In the genomic region with DNA sequence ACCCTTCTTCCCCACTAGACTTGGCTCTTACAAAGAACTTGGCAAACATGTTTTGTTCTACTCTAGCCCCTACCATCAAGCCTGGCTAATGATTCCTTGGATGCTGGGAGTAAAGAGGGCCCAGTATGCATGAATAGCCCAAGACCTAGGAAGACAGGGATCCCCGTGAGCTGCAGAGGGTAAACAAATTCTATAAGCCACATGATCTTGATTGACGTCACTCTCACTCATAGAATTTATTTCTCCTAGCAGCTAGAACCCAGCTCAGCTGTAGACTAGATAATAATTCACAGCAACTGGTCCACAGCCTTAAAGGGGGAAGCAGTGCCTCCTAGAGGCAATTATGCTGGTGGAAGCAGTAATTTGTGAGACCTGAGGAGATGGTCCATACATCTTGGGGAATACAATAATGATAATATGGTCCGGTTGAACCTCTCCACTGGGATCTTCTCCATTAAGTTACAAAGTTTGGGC, we compare ENCODE assay signal across 8 cellular contexts. TPM values are rescaled to one million over a fixed set of nuclear protein-coding genes. Genes with fewer than 3 reads are reported as not detected.
DNase-seq lines count a peak whose midpoint lies in the region; ATAC-seq lines count a peak whose summit lies in the region.

No MANE protein-coding gene starts in this region.

- no peaks in the 10 kb centered on the region for H3K27me3 Mint-ChIP-seq in activated naive CD4-positive, alpha-beta T cell treated with anti-CD3 and anti-CD28 coated beads, Interleukin-2, amount 10 ng/mL, durations not matched to agents 7 days and 5 days
- H3K27me3 Mint-ChIP-seq in naive B cell = no peaks in the 10 kb centered on the region

- no peak overlapping the region for H3K4me3 Mint-ChIP-seq in activated naive CD4-positive, alpha-beta T cell treated with anti-CD3 and anti-CD28 coated beads, Interleukin-2, amount 10 ng/mL, durations not matched to agents 7 days and 5 days
- no peak overlapping the region for H3K4me3 Mint-ChIP-seq in naive B cell

- ATAC-seq in GM18498 (IDR thresholded peaks at IDR 0.05; ENCODE audit: unreplicated experiment) = peak; percentile 69
- peak; percentile 67 for ATAC-seq in HG03469 (IDR thresholded peaks at IDR 0.05; ENCODE audit: unreplicated experiment)
- peak; percentile 73 to 79 for ATAC-seq in naive B cell (ENCODE audit: low read depth in 2 of 2)
- no peak for ATAC-seq in GM19397 (IDR thresholded peaks at IDR 0.05; ENCODE audit: unreplicated experiment)

- DNase-seq in activated naive CD4-positive, alpha-beta T cell treated with anti-CD3 and anti-CD28 coated beads, Interleukin-2, amount 10 ng/mL, durations not matched to agents 7 days and 5 days = peak; percentile 64
- peak; percentile 23 for DNase-seq in naive B cell
- DNase-seq in anterior cingulate cortex (lab: John Stamatoyannopoulos, UW) = no peak
- DNase-seq in NCI-H1417 (lab: John Stamatoyannopoulos, UW) = no peak
- no peak for DNase-seq in NCI-H1092 treated with DMSO at 0.1 percent for 48 hours (lab: John Stamatoyannopoulos, UW)

- CTCF ChIA-PET in activated naive CD4-positive, alpha-beta T cell treated with anti-CD3 and anti-CD28 coated beads, Interleukin-2, amount 10 ng/mL, durations not matched to agents 7 days and 5 days (lab: Charles Lee) = interaction anchor here (0.6 to 3.2 kb wide), 8 partner anchors 12 to 208 kb away, joined by 3 to 20 read pairs (median 4); a partner anchor contains a TSS

- no peaks in the 10 kb centered on the region for H3K36me3 Mint-ChIP-seq in activated naive CD4-positive, alpha-beta T cell treated with anti-CD3 and anti-CD28 coated beads, Interleukin-2, amount 10 ng/mL, durations not matched to agents 7 days and 5 days
- H3K36me3 Mint-ChIP-seq in naive B cell = no peaks in the 10 kb centered on the region

- no peaks in the 10 kb centered on the region for H3K9me3 Mint-ChIP-seq in activated naive CD4-positive, alpha-beta T cell treated with anti-CD3 and anti-CD28 coated beads, Interleukin-2, amount 10 ng/mL, durations not matched to agents 7 days and 5 days
- H3K9me3 Mint-ChIP-seq in naive B cell = no peaks in the 10 kb centered on the region

- H3K27ac Mint-ChIP-seq in activated naive CD4-positive, alpha-beta T cell treated with anti-CD3 and anti-CD28 coated beads, Interleukin-2, amount 10 ng/mL, durations not matched to agents 7 days and 5 days = peak overlapping the region; percentile 70
- H3K27ac Mint-ChIP-seq in naive B cell = peak overlapping the region in 4 of 6 donors; percentile 27 to 87 (median 62)

- peaks cover 13% of the 10 kb centered on the region for H3K4me1 Mint-ChIP-seq in activated naive CD4-positive, alpha-beta T cell treated with anti-CD3 and anti-CD28 coated beads, Interleukin-2, amount 10 ng/mL, durations not matched to agents 7 days and 5 days
- peaks cover 6 to 19% (median 17%) of the 10 kb centered on the region in 3 donors for H3K4me1 Mint-ChIP-seq in naive B cell

RNA-seq across cellular contexts. Expression of a gene that starts 16.1 kb away (rescaled TPM):
- 10 to 100 TPM; 19.0 to 32.2 (median 28.1) TPM for polyA plus RNA-seq in naive B cell (ENCODE audit: low read depth in 6 of 6)

RNA-seq across cellular contexts. Expression of a gene that starts 35.0 kb away (rescaled TPM):
- polyA plus RNA-seq in naive B cell (ENCODE audit: low read depth in 6 of 6) = 100 to 1,000 TPM in 1 of 6 donors, 10 to 100 TPM in 5; 73.9 to 103 (median 80.5) TPM

Comparison
In these comparisons a context has a peak if more than half of its experiments do, and no peak if none do; other contexts are left out.
1. DNase-seq: peak in activated naive CD4-positive, alpha-beta T cell treated with anti-CD3 and anti-CD28 coated beads, Interleukin-2, amount 10 ng/mL, durations not matched to agents 7 days and 5 days (single experiment) and naive B cell (single experiment); none in anterior cingulate cortex (0 of 58), NCI-H1417 (0 of 3) and NCI-H1092 treated with DMSO at 0.1 percent for 48 hours (single experiment).